9 cellular contexts compared by ENCODE assay signal in genomic region chr2:65231892-65232477, GRCh38. TPM values are rescaled to one million over a fixed set of nuclear protein-coding genes. Genes with fewer than 3 reads are reported as not detected.
DNase-seq lines count a peak whose midpoint lies in the region; ATAC-seq and TF ChIP-seq lines count a peak whose summit lies in the region.
"Had no signal": no experiment of that assay in that cellular context is flagged by ENCODE, and none has a peak within 500 bp of the region (broad histone marks: within the 10 kb centered on the region; RNA-seq: fewer than 3 reads in every experiment).

No MANE protein-coding gene starts in this region.

- peak overlapping the region; percentile 71 for H3K27ac Mint-ChIP-seq in stimulated activated naive B cell treated with anti-CD40 and anti-IgM and Interleukin-4, amounts not matched to agents 10 μg/mL and 1 μg/mL and 100 μg/mL, for 72 hours

- no peak for TF ChIP-seq CTCF in epithelial cell of esophagus (IDR thresholded peaks at IDR 0.05; ENCODE audit: insufficient read depth, low read depth, low read length, missing control alignments)

- peak overlapping the region; percentile 2 to 29 for H3K4me3 Mint-ChIP-seq in stimulated activated naive B cell treated with anti-CD40 and anti-IgM and Interleukin-4, amounts not matched to agents 10 μg/mL and 1 μg/mL and 100 μg/mL, for 72 hours
- H3K4me3 Mint-ChIP-seq: H9 had no signal

- H3K4me3 ChIP-seq in epithelial cell of esophagus (ENCODE audit: low read length) = no peak overlapping the region

- peak; percentile 51 for DNase-seq in NOMO-1 treated with DMSO at 0.1 percent for 48 hours (lab: John Stamatoyannopoulos, UW; ENCODE audit: unreplicated experiment)
- no peak for DNase-seq in NOMO-1 treated with dmso at 0.1 percent for 144 hours (lab: John Stamatoyannopoulos, UW; ENCODE audit: unreplicated experiment)
- DNase-seq in SIG-M5 (lab: John Stamatoyannopoulos, UW) = peak; percentile 33
- peak; percentile 18 for DNase-seq in epithelial cell of esophagus (ENCODE audit: low read depth)
- no peak for DNase-seq in stimulated activated naive B cell treated with anti-CD40 and anti-IgM and Interleukin-4, amounts not matched to agents 10 μg/mL and 1 μg/mL and 100 μg/mL, for 72 hours
- no peak for DNase-seq in Right ventricle myocardium inferior (ENCODE audit: missing footprints)
- DNase-seq in KG1 (lab: John Stamatoyannopoulos, UW) = no peak
- DNase-seq: H9 had no signal

- no peak for ATAC-seq in stimulated activated naive B cell treated with anti-CD40 and anti-IgM and Interleukin-4, amounts not matched to agents 10 μg/mL and 1 μg/mL and 100 μg/mL, for 72 hours (replicated peaks)
- no peak for ATAC-seq in Right ventricle myocardium inferior
- ATAC-seq in GM19452 (IDR thresholded peaks at IDR 0.05; ENCODE audit: unreplicated experiment) = no peak

- peaks cover 16 to 50% of the 10 kb centered on the region in 2 donors for H3K4me1 Mint-ChIP-seq in stimulated activated naive B cell treated with anti-CD40 and anti-IgM and Interleukin-4, amounts not matched to agents 10 μg/mL and 1 μg/mL and 100 μg/mL, for 72 hours

- no peaks in the 10 kb centered on the region for H3K27me3 Mint-ChIP-seq in stimulated activated naive B cell treated with anti-CD40 and anti-IgM and Interleukin-4, amounts not matched to agents 10 μg/mL and 1 μg/mL and 100 μg/mL, for 72 hours

- H3K9me3 Mint-ChIP-seq in stimulated activated naive B cell treated with anti-CD40 and anti-IgM and Interleukin-4, amounts not matched to agents 10 μg/mL and 1 μg/mL and 100 μg/mL, for 72 hours = no peaks in the 10 kb centered on the region
- H3K9me3 Mint-ChIP-seq: H9 had no signal

- peaks cover 20 to 31% of the 10 kb centered on the region in 2 donors for H3K36me3 Mint-ChIP-seq in stimulated activated naive B cell treated with anti-CD40 and anti-IgM and Interleukin-4, amounts not matched to agents 10 μg/mL and 1 μg/mL and 100 μg/mL, for 72 hours

- intact Hi-C loops in Right ventricle myocardium inferior (cut with DNase I) = no loop called here

RNA-seq across cellular contexts. Expression of gene ACTR2, which starts 4.4 kb away (rescaled TPM):
- 108 TPM for total RNA-seq in Right ventricle myocardium inferior

Comparison
In these comparisons a context has a peak if more than half of its experiments do, and no peak if none do; other contexts are left out.
1. DNase-seq: peak in NOMO-1 treated with DMSO at 0.1 percent for 48 hours (single experiment), SIG-M5 (single experiment) and epithelial cell of esophagus (single experiment); none in NOMO-1 treated with dmso at 0.1 percent for 144 hours (single experiment), stimulated activated naive B cell treated with anti-CD40 and anti-IgM and Interleukin-4, amounts not matched to agents 10 μg/mL and 1 μg/mL and 100 μg/mL, for 72 hours (single experiment), Right ventricle myocardium inferior (single experiment) and KG1 (single experiment).